ENCODE assay signal across 23 cellular contexts in genomic region chr2:16441431-16441830, GRCh38.
DNase-seq lines count a peak whose midpoint lies in the region; ATAC-seq, FAIRE-seq and TF ChIP-seq lines count a peak whose summit lies in the region.
"Had no signal": no experiment of that assay in that cellular context is flagged by ENCODE, and none has a peak within 500 bp of the region (broad histone marks: within the 10 kb centered on the region; RNA-seq: fewer than 3 reads in every experiment).

No MANE protein-coding gene starts in this region.

- TF ChIP-seq CTCF in Loucy (conservative IDR thresholded peaks at IDR 0.05; ENCODE audit: low read length) (no peak), H1 (IDR thresholded peaks at IDR 0.05; ENCODE audit: control extremely low read depth in 1 of 3, insufficient read depth in 1 of 3, low read depth in 1 of 3, low read length in 3 of 3) (no peak)
- TF ChIP-seq CTCF in CD8-positive, alpha-beta T cell (IDR thresholded peaks at IDR 0.05) = no peak

- peak overlapping the region; percentile 81; the same call in 1 of the 2 replicates for H2BK15ac ChIP-seq in H1 (ENCODE audit: low read length)

- no peak overlapping the region for H2AK5ac ChIP-seq in H1 (ENCODE audit: low read depth, low read length)

- H3K27ac ChIP-seq in H1 (ENCODE audit: low read depth, low read length) (no peak overlapping the region), mesodermal cell (ENCODE audit: low read depth, low read length, severe bottlenecking) (peak overlapping the region; percentile 74), small intestine (ENCODE audit: low read depth in 1 of 2, low read length in 1 of 2) (no peak overlapping the region)
- no peak overlapping the region for H3K27ac ChIP-seq in CD8-positive, alpha-beta T cell (ENCODE audit: low read depth, low read length)

- H3K4me1 ChIP-seq in Loucy (ENCODE audit: insufficient read depth, low read length, poor library complexity, severe bottlenecking) = peaks cover 77% of the 10 kb centered on the region
- no peaks in the 10 kb centered on the region for H3K4me1 ChIP-seq in H1 (replicated peaks in 1 of 4; ENCODE audit: control insufficient read depth in 3 of 4, insufficient read depth in 4 of 4, low read length in 3 of 4)
- peaks cover 16% of the 10 kb centered on the region for H3K4me1 ChIP-seq in mesodermal cell (ENCODE audit: control insufficient read depth, insufficient read depth, low read length, poor library complexity, severe bottlenecking)
- no peaks in the 10 kb centered on the region for H3K4me1 ChIP-seq in small intestine (ENCODE audit: control insufficient read depth in 2 of 2, insufficient read depth in 1 of 2, low read depth in 1 of 2, low read length in 1 of 2)
- no peaks in the 10 kb centered on the region for H3K4me1 ChIP-seq in CD8-positive, alpha-beta T cell (ENCODE audit: insufficient read depth, low read length)

- H4K8ac ChIP-seq in H1 (ENCODE audit: extremely low read depth, insufficient read depth, low read length) = no peak overlapping the region

- FAIRE-seq in H1 (lab: Jason Lieb, UNC) = no peak
- FAIRE-seq in small intestine (lab: Jason Lieb, UNC) = no peak
- FAIRE-seq: HTR-8/SVneo had no signal

- H3K79me2 ChIP-seq in Loucy (ENCODE audit: insufficient read depth, low read length) (peaks cover 6% of the 10 kb centered on the region), H1 (ENCODE audit: control insufficient read depth in 1 of 2, insufficient read depth in 2 of 2, low read length in 2 of 2) (no peaks in the 10 kb centered on the region; a peak in 1 of 4 replicates)

- no peak overlapping the region for H4K91ac ChIP-seq in H1 (replicated peaks; ENCODE audit: insufficient read length, low read length)

- no peak overlapping the region for H2BK5ac ChIP-seq in H1 (ENCODE audit: low read depth, low read length)

- no peak for ATAC-seq in CD8-positive, alpha-beta T cell

- H4K20me1 ChIP-seq in Loucy (ENCODE audit: insufficient read depth, low read length, poor library complexity, severe bottlenecking) = no peaks in the 10 kb centered on the region
- no peaks in the 10 kb centered on the region for H4K20me1 ChIP-seq in H1 (replicated peaks in 1 of 2; ENCODE audit: control insufficient read depth in 1 of 2, insufficient read depth in 2 of 2, low read length in 2 of 2)

- H2BK120ac ChIP-seq in H1 (replicated peaks; ENCODE audit: low read depth, low read length) = no peak overlapping the region

- H3K4ac ChIP-seq in H1 (replicated peaks; ENCODE audit: insufficient read length, low read depth, low read length) = no peak overlapping the region

- H3K9me3 ChIP-seq in Loucy (ENCODE audit: insufficient read depth, low read depth, low read length) (no peaks in the 10 kb centered on the region), H1 (ENCODE audit: insufficient read depth in 2 of 2, low read depth in 1 of 2, low read length in 1 of 2) (no peaks in the 10 kb centered on the region), mesodermal cell (ENCODE audit: control insufficient read depth, low read length) (no peaks in the 10 kb centered on the region), small intestine (ENCODE audit: control insufficient read depth, low read depth) (no peaks in the 10 kb centered on the region)
- no peaks in the 10 kb centered on the region for H3K9me3 ChIP-seq in CD8-positive, alpha-beta T cell (ENCODE audit: low read length)
- H3K9me3 ChIP-seq: MG63 had no signal

- H3K4me1 Mint-ChIP-seq in CD8-positive, alpha-beta T cell (ENCODE audit: low read depth) = no peaks in the 10 kb centered on the region
- H3K4me1 Mint-ChIP-seq: CD8-positive, alpha-beta memory T cell; H9 had no signal

- H3K27ac Mint-ChIP-seq in CD8-positive, alpha-beta T cell = no peak overlapping the region
- H3K27ac Mint-ChIP-seq: CD8-positive, alpha-beta memory T cell; H9 had no signal

- H3K9ac ChIP-seq in Loucy (ENCODE audit: low read depth, low read length, poor library complexity, severe bottlenecking) (peak overlapping the region; percentile 45), H1 (replicated peaks in 1 of 4; ENCODE audit: extremely low read depth in 1 of 4, low read depth in 3 of 4, low read length in 3 of 4) (no peak overlapping the region)

- H3F3A ChIP-seq in Loucy (ENCODE audit: low read depth) = peaks cover 18% of the 10 kb centered on the region

- DNase-seq in H1 (ENCODE audit: low read depth in 1 of 2, low spot score in 2 of 2) = no peak
- no peak for DNase-seq in stimulated activated CD4-positive, alpha-beta T cell treated with anti-CD3 and anti-CD28 coated beads, Interleukin-4, amount 100 ng/mL, for 1 hour
- DNase-seq in small intestine = no peak
- no peak for DNase-seq in CD8-positive, alpha-beta T cell
- no peak for DNase-seq in NCI-H128 (lab: John Stamatoyannopoulos, UW; ENCODE audit: unreplicated experiment)
- DNase-seq: C1 segment of cervical spinal cord; Calu3; CD8-positive, alpha-beta memory T cell; DMS79 treated with DMSO at 0.1 percent for 48 hours; H9; KBM-7; MG63; NCI-H1417; NCI-H1694 treated with DMSO at 0.1 percent for 48 hours; NCI-H2081; NCI-H2227 treated with DMSO at 0.1 percent for 48 hours; NCI-H510A; NCI-H69; Right ventricle myocardium superior; RPMI8226 had no signal

- H3K14ac ChIP-seq in H1 (ENCODE audit: insufficient read length) = peak overlapping the region; percentile 57

- no peak overlapping the region for H4K5ac ChIP-seq in H1 (ENCODE audit: insufficient read length, low read depth, low read length)

- H3K4me3 Mint-ChIP-seq in CD8-positive, alpha-beta T cell = no peak overlapping the region
- H3K4me3 Mint-ChIP-seq: CD8-positive, alpha-beta memory T cell; H9 had no signal

- no peaks in the 10 kb centered on the region for H3K36me3 Mint-ChIP-seq in CD8-positive, alpha-beta T cell
- H3K36me3 Mint-ChIP-seq: CD8-positive, alpha-beta memory T cell had no signal

- no peaks in the 10 kb centered on the region for H3K36me3 ChIP-seq in Loucy (ENCODE audit: insufficient read depth, low read length)
- no peaks in the 10 kb centered on the region for H3K36me3 ChIP-seq in H1 (ENCODE audit: control insufficient read depth in 2 of 4, insufficient read depth in 4 of 4, low read length in 3 of 4)
- no peaks in the 10 kb centered on the region for H3K36me3 ChIP-seq in mesodermal cell (ENCODE audit: control insufficient read depth, insufficient read depth, low read length)
- H3K36me3 ChIP-seq in small intestine (ENCODE audit: control insufficient read depth in 2 of 2, insufficient read depth in 2 of 2, low read length in 2 of 2) = no peaks in the 10 kb centered on the region
- no peaks in the 10 kb centered on the region for H3K36me3 ChIP-seq in CD8-positive, alpha-beta T cell (ENCODE audit: insufficient read depth, low read length)
- H3K36me3 ChIP-seq: MG63 had no signal

- no peak overlapping the region for H3K18ac ChIP-seq in H1 (ENCODE audit: extremely low read depth, low read length)

- H2BK20ac ChIP-seq in H1 (ENCODE audit: low read length) = 0 out of 2 replicates have a peak overlapping the region, but pooled peaks have one; percentile 32

- H3K9me2 ChIP-seq in Loucy (replicated peaks; ENCODE audit: low read depth, low read length) = no peaks in the 10 kb centered on the region

- H3K27me3 ChIP-seq in Loucy (ENCODE audit: insufficient read depth, low read length, poor library complexity, severe bottlenecking) = no peaks in the 10 kb centered on the region
- no peaks in the 10 kb centered on the region for H3K27me3 ChIP-seq in H1 (replicated peaks in 1 of 4; ENCODE audit: control insufficient read depth in 3 of 4, extremely low read depth in 1 of 4, insufficient read depth in 3 of 4, low read length in 3 of 4)
- no peaks in the 10 kb centered on the region for H3K27me3 ChIP-seq in small intestine (ENCODE audit: control insufficient read depth in 2 of 2, insufficient read depth in 2 of 2, low read length in 2 of 2)
- H3K27me3 ChIP-seq in CD8-positive, alpha-beta T cell (ENCODE audit: insufficient read depth, low read length) = no peaks in the 10 kb centered on the region
- H3K27me3 ChIP-seq: MG63 had no signal

- CTCF ChIA-PET in H1 (lab: Charles Lee; ENCODE audit: partially characterized antibody) = interaction anchor here (0.9 to 1.6 kb wide), 3 partner anchors 16 to 80 kb away, joined by 3 to 6 read pairs (median 4); no protein-coding TSS in a partner anchor
- CTCF ChIA-PET in CD8-positive, alpha-beta T cell (lab: Charles Lee) = interaction anchor here (0.6 kb wide), 1 partner anchor 20 kb away, joined by 3 read pairs; no protein-coding TSS in a partner anchor

- H2BK12ac ChIP-seq in H1 (ENCODE audit: low read depth, low read length) = no peak overlapping the region

- H3K23me2 ChIP-seq in H1 (ENCODE audit: low read depth, low read length) = no peaks in the 10 kb centered on the region

- no peak for TF ChIP-seq RAD21 in H1 (IDR thresholded peaks at IDR 0.05 in 1 of 2, conservative IDR thresholded peaks at IDR 0.05 in 1 of 2; ENCODE audit: low read depth in 2 of 2, low read length in 2 of 2)

- no peak overlapping the region for H3K56ac ChIP-seq in H1 (replicated peaks; ENCODE audit: insufficient read length, low read depth, low read length)

- no peak for TF ChIP-seq POLR2A in H1 (IDR thresholded peaks at IDR 0.05; ENCODE audit: control extremely low read depth in 1 of 2, low read depth in 2 of 2, low read length in 2 of 2)

- no peaks in the 10 kb centered on the region for H3K79me1 ChIP-seq in H1 (ENCODE audit: low read depth, low read length)

- WGBS in H1 (ENCODE audit: extremely low coverage in 1 of 2, insufficient coverage in 1 of 2, insufficient read length in 1 of 2, insufficient replicate concordance in 2 of 2, low coverage in 1 of 2, low lambda C conversion rate in 2 of 2, missing lambda C conversion rate in 1 of 2), 2 experiments = 90% methylated on average over 3 of the region's 3 CpGs; no CpG with 5 or more reads in 1 of the 2 experiments
- WGBS in mesodermal cell (ENCODE audit: insufficient coverage in 2 of 2), 2 experiments = 91 to 95% methylated on average over 3 of the region's 3 CpGs
- 82 to 91% (median 82%) methylated on average over 3 of the region's 3 CpGs for WGBS in small intestine, 3 donors

- intact Hi-C loops in CD8-positive, alpha-beta T cell (cut with DNase I, micrococcal nuclease) = no loop called here

- no peak for TF ChIP-seq EP300 in H1 (IDR thresholded peaks at IDR 0.05; ENCODE audit: borderline replicate concordance in 1 of 2, low read depth in 2 of 2, low read length in 2 of 2)

- H2AFZ ChIP-seq in Loucy (ENCODE audit: low read length) = no peak overlapping the region
- H2AFZ ChIP-seq in H1 (ENCODE audit: low read length) = no peak overlapping the region

- H3K4me2 ChIP-seq in Loucy (ENCODE audit: low read depth, low read length, poor library complexity, severe bottlenecking) (no peak overlapping the region), H1 (ENCODE audit: insufficient read depth in 1 of 2, low read depth in 2 of 2, low read length in 2 of 2) (no peak overlapping the region)

- POLR2A ChIA-PET in H1 (lab: Charles Lee; ENCODE audit: partially characterized antibody) = interaction anchor here (0.7 kb wide), 1 partner anchor 502 kb away, joined by 3 read pairs; no protein-coding TSS in a partner anchor
- POLR2A ChIA-PET in CD8-positive, alpha-beta T cell (lab: Charles Lee) = no interaction called here

- H3K23ac ChIP-seq in H1 (ENCODE audit: insufficient read length) = no peak overlapping the region

- H3K27me3 Mint-ChIP-seq in CD8-positive, alpha-beta T cell (ENCODE audit: low read depth) = peaks cover 8% of the 10 kb centered on the region

- no peak overlapping the region for H3K4me3 ChIP-seq in Loucy (ENCODE audit: low read length, poor library complexity, severe bottlenecking)
- no peak overlapping the region for H3K4me3 ChIP-seq in H1 (ENCODE audit: extremely low read depth in 1 of 4, insufficient read depth in 2 of 4, low read depth in 3 of 4, low read length in 4 of 4)
- H3K4me3 ChIP-seq in mesodermal cell (ENCODE audit: extremely low read depth, insufficient read depth, low read length, poor library complexity, severe bottlenecking) = no peak overlapping the region
- no peak overlapping the region for H3K4me3 ChIP-seq in small intestine (ENCODE audit: low read depth in 1 of 2, low read length in 2 of 2)
- no peak overlapping the region for H3K4me3 ChIP-seq in CD8-positive, alpha-beta T cell (ENCODE audit: low read depth, low read length)
- H3K4me3 ChIP-seq: MG63 had no signal

- no peaks in the 10 kb centered on the region for H3K9me3 Mint-ChIP-seq in CD8-positive, alpha-beta T cell
- H3K9me3 Mint-ChIP-seq: H9 had no signal
